Comparison of ENCODE assay signal across 29 cellular contexts in the genomic region with DNA sequence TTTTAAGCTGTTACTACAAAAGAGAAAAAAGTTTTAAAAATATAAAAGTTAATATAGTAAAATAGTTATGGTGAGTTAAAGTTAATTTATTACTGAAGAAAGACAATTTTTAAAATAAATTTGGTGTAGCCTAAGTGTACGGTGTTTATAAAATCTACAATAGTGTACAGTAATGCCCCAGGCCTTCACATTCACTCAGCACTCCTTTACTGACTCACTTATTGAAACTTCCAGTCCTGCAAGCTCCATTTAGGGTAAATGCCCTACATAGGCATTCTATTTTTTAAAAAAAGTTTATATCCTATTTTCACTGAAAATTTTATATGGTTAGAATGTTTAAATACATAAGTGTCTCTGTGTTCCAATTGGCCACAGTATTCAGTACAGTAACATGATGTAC.
"Had no signal": no experiment of that assay in that cellular context is flagged by ENCODE, and none has a peak within 500 bp of the region (broad histone marks: within the 10 kb centered on the region; RNA-seq: fewer than 3 reads in every experiment).

No MANE protein-coding gene starts in this region.

- FAIRE-seq: colon had no signal

- H3K4me1 ChIP-seq: adrenal gland, body of pancreas, gastroesophageal sphincter, heart right ventricle had no signal

- H3K36me3 ChIP-seq: adrenal gland, gastroesophageal sphincter, heart right ventricle, WERI-Rb-1 had no signal

- H3K27ac Mint-ChIP-seq: activated B cell treated with CpG ODN at 0.5 μM for 24 hours; activated CD4-positive, alpha-beta memory T cell treated with anti-CD3 and anti-CD28 coated beads, Interleukin-2, amount 10 ng/mL, durations not matched to agents 7 days and 5 days; activated naive CD8-positive, alpha-beta T cell; activated T-helper 17 cell treated with anti-CD3 and anti-CD28 coated beads, Interleukin-2, amount 50 U/mL, for 72 hours; effector memory CD8-positive, alpha-beta T cell; T-helper 17 cell; T-helper 2 cell treated with Interferon-gamma antibody and Interleukin-4, amounts not matched to agents 5 μg/mL and 100 μg/mL, for 36 hours had no signal

- H3K4me3 Mint-ChIP-seq: activated B cell treated with CpG ODN at 0.5 μM for 24 hours; activated CD4-positive, alpha-beta memory T cell treated with anti-CD3 and anti-CD28 coated beads, Interleukin-2, amount 10 ng/mL, durations not matched to agents 7 days and 5 days; activated naive CD8-positive, alpha-beta T cell; activated T-cell treated with anti-CD3 and anti-CD28 coated beads, Interleukin-2, amount 50 U/mL, for 4 hours; activated T-helper 17 cell treated with anti-CD3 and anti-CD28 coated beads, Interleukin-2, amount 50 U/mL, for 72 hours; effector memory CD8-positive, alpha-beta T cell; T-helper 17 cell; T-helper 2 cell treated with Interferon-gamma antibody and Interleukin-4, amounts not matched to agents 5 μg/mL and 100 μg/mL, for 36 hours had no signal

- H2AFZ ChIP-seq: hepatocyte had no signal

- H3K79me2 ChIP-seq: hepatocyte had no signal

- H3K27ac ChIP-seq: adrenal gland, body of pancreas, gastroesophageal sphincter, heart right ventricle, hepatocyte, WERI-Rb-1 had no signal

- H3K9me3 ChIP-seq: body of pancreas, gastroesophageal sphincter had no signal

- DNase-seq: activated B cell treated with CpG ODN at 0.5 μM for 24 hours; activated CD4-positive, alpha-beta memory T cell treated with anti-CD3 and anti-CD28 coated beads, Interleukin-2, amount 10 ng/mL, durations not matched to agents 7 days and 5 days; activated CD4-positive, alpha-beta T cell treated with anti-CD3 and anti-CD28 coated beads for 48 hours; activated CD8-positive, alpha-beta memory T cell treated with anti-CD3 and anti-CD28 coated beads for 24 hours; activated effector memory CD4-positive, alpha-beta T cell treated with Interleukin-2 at 50 U/mL for 16 hours; activated gamma-delta T cell treated with Interleukin-2 at 50 U/mL for 16 hours; activated naive CD4-positive, alpha-beta T cell treated with anti-CD3 and anti-CD28 coated beads, Interleukin-2, amount 50 U/mL, for 16 hours; activated naive CD4-positive, alpha-beta T cell treated with Interleukin-2 at 50 U/mL for 16 hours; activated T-cell treated with anti-CD3 and anti-CD28 coated beads, Interleukin-2, amount 50 U/mL, for 4 hours; adrenal gland; amygdala; aorta; body of pancreas; caudate nucleus; cortex of kidney; effector CD4-positive, alpha-beta T cell; effector memory CD8-positive, alpha-beta T cell; foreskin fibroblast; heart right ventricle; T-helper 1 cell; T-helper 17 cell; T1000; WERI-Rb-1 had no signal

- H3K4me1 Mint-ChIP-seq: activated B cell treated with CpG ODN at 0.5 μM for 24 hours; activated CD4-positive, alpha-beta memory T cell treated with anti-CD3 and anti-CD28 coated beads, Interleukin-2, amount 10 ng/mL, durations not matched to agents 7 days and 5 days; activated T-helper 17 cell treated with anti-CD3 and anti-CD28 coated beads, Interleukin-2, amount 50 U/mL, for 72 hours; T-helper 17 cell had no signal

- H3K36me3 Mint-ChIP-seq: activated naive CD8-positive, alpha-beta T cell had no signal

- H3K4me2 ChIP-seq: hepatocyte had no signal

- H3K27me3 ChIP-seq: adrenal gland, body of pancreas, gastroesophageal sphincter, heart right ventricle, hepatocyte had no signal

- H3K27me3 Mint-ChIP-seq: activated B cell treated with CpG ODN at 0.5 μM for 24 hours; activated CD4-positive, alpha-beta memory T cell treated with anti-CD3 and anti-CD28 coated beads, Interleukin-2, amount 10 ng/mL, durations not matched to agents 7 days and 5 days; activated naive CD8-positive, alpha-beta T cell; activated T-helper 17 cell treated with anti-CD3 and anti-CD28 coated beads, Interleukin-2, amount 50 U/mL, for 72 hours; effector memory CD8-positive, alpha-beta T cell; T-helper 17 cell had no signal

- H3K4me3 ChIP-seq: adrenal gland, body of pancreas, gastroesophageal sphincter, heart right ventricle, hepatocyte had no signal
